8 cellular contexts compared by ENCODE assay signal in the genomic region with DNA sequence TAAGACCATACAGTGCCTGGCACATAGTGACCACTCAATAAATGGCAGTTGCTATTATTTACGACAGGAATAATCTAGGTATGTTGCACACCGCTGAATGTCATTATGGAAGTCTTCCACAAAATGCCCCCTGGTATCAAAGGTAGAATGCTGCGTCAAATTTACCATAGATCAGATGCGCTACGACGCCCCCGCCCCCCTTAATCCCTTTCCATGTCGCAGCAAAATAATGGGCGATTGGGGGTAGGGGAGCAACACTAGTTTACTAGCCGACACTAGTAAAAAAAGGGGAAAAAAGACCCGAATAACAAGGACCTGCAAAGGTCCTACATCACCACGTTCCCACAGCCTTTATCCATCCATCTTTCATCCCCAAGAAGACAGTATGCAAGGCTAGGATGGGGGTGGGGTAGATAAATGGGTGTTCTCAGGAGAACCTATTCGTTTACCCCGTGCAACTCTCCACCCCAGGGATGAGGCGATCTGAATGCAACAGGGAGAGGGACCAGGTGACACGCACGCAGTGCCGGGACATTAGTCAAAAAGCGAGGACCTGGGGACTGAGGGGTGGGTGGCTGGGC. TPM values are rescaled to one million over a fixed set of nuclear protein-coding genes. Genes with fewer than 3 reads are reported as not detected.
DNase-seq lines count a peak whose midpoint lies in the region; ATAC-seq, FAIRE-seq and TF ChIP-seq lines count a peak whose summit lies in the region.

No MANE protein-coding gene starts in this region.

- H3K9me3 ChIP-seq in A673 (ENCODE audit: low read depth, low read length, poor library complexity, severe bottlenecking) (no peaks in the 10 kb centered on the region), keratinocyte (ENCODE audit: control insufficient read depth, low read depth, low read length) (no peaks in the 10 kb centered on the region)

- H3K36me3 ChIP-seq in A673 (ENCODE audit: insufficient read depth, low read length, poor library complexity, severe bottlenecking) (no peaks in the 10 kb centered on the region), keratinocyte (ENCODE audit: control insufficient read depth in 2 of 2, extremely low read depth in 1 of 2, insufficient read depth in 2 of 2, low read length in 2 of 2) (no peaks in the 10 kb centered on the region)

- H3K9ac ChIP-seq in keratinocyte (ENCODE audit: control insufficient read depth, extremely low read depth, insufficient read depth, low read length) = peak overlapping the region; percentile 89

- POLR2A ChIA-PET in A673 (lab: Charles Lee; ENCODE audit: low non-redundant PET) = no interaction called here

- ATAC-seq in GM21825 (IDR thresholded peaks at IDR 0.05; ENCODE audit: unreplicated experiment) = no peak

- peak; percentile 36 for DNase-seq in A673 (ENCODE audit: low spot score)
- DNase-seq in GM19239 (ENCODE audit: insufficient read length, low spot score) = peak; percentile 1
- peak; percentile 8 for DNase-seq in NAMALWA (ENCODE audit: low spot score)
- no peak for DNase-seq in astrocyte of the cerebellum (ENCODE audit: low read depth)
- DNase-seq in keratinocyte (ENCODE audit: low read depth, low spot score) = no peak
- peak; percentile 11 for DNase-seq in stimulated activated naive CD4-positive, alpha-beta T cell treated with Interleukin-2 at 50 U/mL for 16 hours (lab: John Stamatoyannopoulos, UW)
- no peak for DNase-seq in SIG-M5 (lab: John Stamatoyannopoulos, UW)

- peaks cover 7% of the 10 kb centered on the region for H3K4me1 ChIP-seq in A673 (ENCODE audit: insufficient read depth, low read length, poor library complexity, severe bottlenecking)
- H3K4me1 ChIP-seq in keratinocyte (ENCODE audit: control insufficient read depth, extremely low read depth, insufficient read depth, low read length) = peaks cover 20% of the 10 kb centered on the region

- no peaks in the 10 kb centered on the region for H4K20me1 ChIP-seq in keratinocyte (ENCODE audit: control insufficient read depth, extremely low read depth, insufficient read depth, low read length)

- H3K4me2 ChIP-seq in keratinocyte (ENCODE audit: control insufficient read depth, extremely low read depth, insufficient read depth, low read depth, low read length) = peak overlapping the region; percentile 93

- peaks cover 52% of the 10 kb centered on the region for H3K79me2 ChIP-seq in keratinocyte (ENCODE audit: control insufficient read depth, insufficient read depth, low read length)

- peak overlapping the region; percentile 94 for H2AFZ ChIP-seq in keratinocyte (ENCODE audit: control insufficient read depth, low read length)

- in situ Hi-C loops in astrocyte of the cerebellum (cut with HindIII; ENCODE audit: low sequenced_read_pairs) = no loop called here

- CTCF ChIA-PET in A673 (lab: Charles Lee) = no interaction called here

- H3K4me3 ChIP-seq in A673 (ENCODE audit: low read depth, low read length, poor library complexity, severe bottlenecking) = peak overlapping the region; percentile 75
- H3K4me3 ChIP-seq in astrocyte of the cerebellum (ENCODE audit: low read depth, low read length) = peak overlapping the region; percentile 99
- peak overlapping the region; percentile 70 to 98 (median 97) for H3K4me3 ChIP-seq in keratinocyte (ENCODE audit: control insufficient read depth in 2 of 3, extremely low read depth in 1 of 3, insufficient read depth in 2 of 3, low read depth in 1 of 3, low read length in 3 of 3)

- no peak for FAIRE-seq in GM19239 (lab: Jason Lieb, UNC)
- no peak for FAIRE-seq in keratinocyte (lab: Jason Lieb, UNC)

- BruUV-seq in A673 (replicated peaks; lab: Mats Ljungman, UMichigan) = no TSS peak

- H3K27ac ChIP-seq in A673 (ENCODE audit: low read depth, low read length, poor library complexity, severe bottlenecking) (peak overlapping the region; percentile 98), keratinocyte (ENCODE audit: control insufficient read depth, insufficient read depth, low read length) (peak overlapping the region; percentile 98)

- dilution Hi-C loops in keratinocyte (cut with MboI; ENCODE audit: extremely low pct_ligation_motif_present, low sequenced_read_pairs) = no loop called here

- H3K27me3 ChIP-seq in A673 (replicated peaks; ENCODE audit: insufficient read depth, low read depth, low read length, poor library complexity) (no peaks in the 10 kb centered on the region), keratinocyte (ENCODE audit: control insufficient read depth, extremely low read depth, insufficient read depth, low read length) (no peaks in the 10 kb centered on the region)

- no peaks in the 10 kb centered on the region for H3K9me1 ChIP-seq in keratinocyte (ENCODE audit: control insufficient read depth, extremely low read depth, insufficient read depth, low read length)

- no peak for TF ChIP-seq CTCF in A673 (conservative IDR thresholded peaks at IDR 0.05; ENCODE audit: low read depth, low read length)
- TF ChIP-seq CTCF in astrocyte of the cerebellum (IDR thresholded peaks at IDR 0.05; ENCODE audit: low read depth, low read length, missing control alignments) = no peak
- no peak for TF ChIP-seq CTCF in keratinocyte (optimal IDR thresholded peaks at IDR 0.05 in 1 of 3, IDR thresholded peaks at IDR 0.05 in 1 of 3, conservative IDR thresholded peaks at IDR 0.05 in 1 of 3; ENCODE audit: extremely low read depth in 1 of 3, insufficient read depth in 2 of 3, low read length in 3 of 3)

- intact Hi-C loops in A673 (cut with micrococcal nuclease; ENCODE audit: unreplicated experiment) = loop anchor here (10.0 kb wide), 1 partner anchor 116 kb away; no protein-coding TSS in a partner anchor

RNA-seq across cellular contexts. Expression of a gene that starts 0.5 kb away (rescaled TPM):
- total RNA-seq in A673 (2021) = 47.6 and 48.2 TPM in 2 replicates
- 20.0 to 36.4 TPM (median 29.1 TPM) in 3 replicates for polyA plus RNA-seq in keratinocyte
- polyA plus RNA-seq in keratinocyte (2011; ENCODE audit: low read depth) = 34.0 TPM
- 15.1 and 31.8 TPM in 2 replicates for polyA plus RNA-seq in keratinocyte (2011; cell fraction: cytosol; rRNA removed)
- polyA plus RNA-seq in keratinocyte (2011; cell fraction: nucleus; rRNA removed) = 34.9 and 46.0 TPM in 2 replicates
- polyA plus RNA-seq in keratinocyte (2012; ENCODE audit: low replicate concordance) = 17.6 and 21.0 TPM in 2 replicates
- polyA minus RNA-seq in keratinocyte = 6.5 to 38.5 TPM (median 25.1 TPM) in 3 replicates
- polyA minus RNA-seq in keratinocyte (2011; cell fraction: cytosol; rRNA and poly(A)+ RNA removed) = 23.2 TPM
- 25.0 and 49.2 TPM in 2 replicates for polyA minus RNA-seq in keratinocyte (2011; cell fraction: nucleus; rRNA and poly(A)+ RNA removed)

RNA-seq across cellular contexts. Expression of a gene that starts 0.9 kb away (rescaled TPM):
- 10.4 and 12.5 TPM in 2 replicates for total RNA-seq in A673 (2021)
- polyA plus RNA-seq in keratinocyte = 6.7 to 9.9 TPM (median 8.8 TPM) in 3 replicates
- polyA plus RNA-seq in keratinocyte (2011; ENCODE audit: low read depth) = 6.0 TPM
- polyA plus RNA-seq in keratinocyte (2011; cell fraction: cytosol; rRNA removed) = 8.3 and 16.5 TPM in 2 replicates
- polyA plus RNA-seq in keratinocyte (2011; cell fraction: nucleus; rRNA removed) = 10.8 and 11.1 TPM in 2 replicates
- polyA plus RNA-seq in keratinocyte (2012; ENCODE audit: low replicate concordance) = 6.6 and 7.4 TPM in 2 replicates
- polyA minus RNA-seq in keratinocyte = 1.1 to 17.6 TPM (median 8.2 TPM) in 3 replicates
- 10.6 TPM for polyA minus RNA-seq in keratinocyte (2011; cell fraction: cytosol; rRNA and poly(A)+ RNA removed)
- 18.6 and 34.3 TPM in 2 replicates for polyA minus RNA-seq in keratinocyte (2011; cell fraction: nucleus; rRNA and poly(A)+ RNA removed)

Comparison
In these comparisons a context has a peak if more than half of its experiments do, and no peak if none do; other contexts are left out.
1. DNase-seq: peak in A673 (single experiment), GM19239 (single experiment), NAMALWA (single experiment) and stimulated activated naive CD4-positive, alpha-beta T cell treated with Interleukin-2 at 50 U/mL for 16 hours (single experiment); none in astrocyte of the cerebellum (single experiment), keratinocyte (single experiment) and SIG-M5 (single experiment).
2. Peak in every context shown above with its lines, with median percentiles within 50 percentile points of each other: H3K4me3 ChIP-seq.